ENCODE assay signal across 22 cellular contexts in genomic region chr2:15650616-15651366, GRCh38.
"Had no signal": no experiment of that assay in that cellular context is flagged by ENCODE, and none has a peak within 500 bp of the region (broad histone marks: within the 10 kb centered on the region; RNA-seq: fewer than 3 reads in every experiment).

No MANE protein-coding gene starts in this region.

- H3K4me3 ChIP-seq: colonic mucosa, gastrocnemius medialis, left lung, pancreas, smooth muscle cell, thyroid gland, vagina had no signal

- H3K9me3 ChIP-seq: colonic mucosa, gastrocnemius medialis, left lung, pancreas, thyroid gland, vagina had no signal

- H3K27ac ChIP-seq: colonic mucosa, gastrocnemius medialis, left lung, pancreas, thyroid gland, vagina had no signal

- H3K36me3 ChIP-seq: colonic mucosa, gastrocnemius medialis, left lung, pancreas, thyroid gland, vagina had no signal

- H3K4me1 ChIP-seq: colonic mucosa, gastrocnemius medialis, left lung, pancreas, thyroid gland, vagina had no signal

- H3K27me3 ChIP-seq: colonic mucosa, gastrocnemius medialis, left lung, pancreas, thyroid gland, vagina had no signal

- DNase-seq: colonic mucosa; effector memory CD8-positive, alpha-beta T cell; foreskin fibroblast; gastrocnemius medialis; kidney; left lung; mammary epithelial cell; naive thymus-derived CD8-positive, alpha-beta T cell; occipital lobe; pancreas; retina; stimulated activated CD4-positive, alpha-beta T cell treated with anti-CD3 and anti-CD28 coated beads, Interleukin-12 subunit alpha, Interleukin-12 subunit beta, amount 100 ng/mL, for 4 hours; stimulated activated CD4-positive, alpha-beta T cell treated with anti-CD3 and anti-CD28 coated beads, Interleukin-1b, Interleukin-23, amount 100 ng/mL, for 48 hours; stimulated activated CD4-positive, alpha-beta T cell treated with anti-CD3 and anti-CD28 coated beads, Interleukin-4, amount 100 ng/mL, for 1 hour; stimulated activated CD8-positive, alpha-beta memory T cell treated with anti-CD3 and anti-CD28 coated beads, Interleukin-4, amount 100 ng/mL, for 48 hours; stimulated activated naive CD4-positive, alpha-beta T cell; stimulated activated naive CD8-positive, alpha-beta T cell treated with anti-CD3 and anti-CD28 coated beads, Interleukin-15, amount 100 ng/mL, for 72 hours; thyroid gland; trophoblast cell had no signal

- ATAC-seq: effector memory CD8-positive, alpha-beta T cell; gastrocnemius medialis; left lung; naive thymus-derived CD8-positive, alpha-beta T cell; pancreas; sciatic nerve; stimulated activated naive CD8-positive, alpha-beta T cell treated with anti-CD3 and anti-CD28 coated beads, Interleukin-15, amount 100 ng/mL, for 72 hours had no signal

- H3K4me2 ChIP-seq: smooth muscle cell had no signal
